24 cellular contexts compared by ENCODE assay signal in the genomic region with DNA sequence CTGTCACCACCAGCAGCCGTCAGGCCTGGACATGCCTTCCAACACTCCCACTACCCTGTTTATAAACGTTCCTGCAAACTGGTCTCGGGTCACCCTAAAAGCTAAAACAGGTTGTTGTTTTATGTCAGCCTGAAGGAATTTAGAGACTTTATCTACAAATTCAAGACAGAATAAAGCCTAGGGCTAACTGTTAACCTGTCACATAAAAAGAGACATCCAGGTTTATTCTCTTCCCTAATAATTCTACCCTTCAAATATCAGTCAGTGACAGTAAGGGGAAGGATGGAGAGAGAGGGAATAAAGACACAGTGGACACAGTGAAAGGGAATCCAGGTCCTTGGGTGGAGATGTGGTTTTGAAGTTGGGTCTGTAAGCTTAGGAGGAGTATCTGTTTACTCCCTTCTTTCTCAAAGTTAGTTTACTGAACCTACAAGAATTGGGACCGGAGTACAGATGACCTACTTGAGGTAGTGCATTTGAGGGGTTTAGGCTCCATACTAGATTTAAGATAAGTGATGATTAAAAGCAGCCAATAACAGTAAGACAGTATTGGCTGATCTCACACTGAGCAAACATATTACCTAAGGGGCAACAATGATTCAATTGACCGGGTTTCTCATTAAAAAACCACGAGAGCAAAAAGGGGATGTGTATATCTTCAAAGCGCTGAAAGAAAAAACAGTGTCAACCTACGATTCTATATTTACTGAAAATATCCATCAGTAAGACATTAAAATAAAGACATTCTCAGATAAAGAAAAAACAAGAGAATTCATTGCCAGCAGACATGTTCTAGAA.
"Had no signal": no experiment of that assay in that cellular context is flagged by ENCODE, and none has a peak within 500 bp of the region (broad histone marks: within the 10 kb centered on the region; RNA-seq: fewer than 3 reads in every experiment).

No MANE protein-coding gene starts in this region.

- H3K4me2 ChIP-seq: neural progenitor cell, smooth muscle cell had no signal

- DNase-seq: dermis blood vessel endothelial cell; effector memory CD4-positive, alpha-beta T cell; esophagus squamous epithelium; foreskin melanocyte; mucosa of descending colon; naive B cell; stimulated activated CD4-positive, alpha-beta T cell treated with anti-CD3 and anti-CD28 coated beads, Interleukin-12 subunit alpha, Interleukin-12 subunit beta, amount 100 ng/mL, for 4 hours; stimulated activated CD4-positive, alpha-beta T cell treated with anti-CD3 and anti-CD28 coated beads, Interleukin-1b, Interleukin-23, amount 100 ng/mL, for 48 hours; stimulated activated CD4-positive, alpha-beta T cell treated with anti-CD3 and anti-CD28 coated beads, Interleukin-4, amount 100 ng/mL, for 1 hour; stimulated activated CD8-positive, alpha-beta memory T cell treated with anti-CD3 and anti-CD28 coated beads, Interleukin-4, amount 100 ng/mL, for 48 hours; stimulated activated naive CD4-positive, alpha-beta T cell; stimulated activated naive CD8-positive, alpha-beta T cell treated with anti-CD3 and anti-CD28 coated beads, Interleukin-15, amount 100 ng/mL, for 72 hours; transverse colon had no signal

- H3K9ac ChIP-seq: neural progenitor cell, parathyroid adenoma had no signal

- H3K36me3 ChIP-seq: esophagus squamous epithelium, neural progenitor cell, suprapubic skin, transverse colon, vagina had no signal

- H3K4me3 ChIP-seq: coronary artery, esophagus squamous epithelium, lung, mucosa of descending colon, neural progenitor cell, smooth muscle cell, suprapubic skin, transverse colon, vagina had no signal

- H3K79me2 ChIP-seq: parathyroid adenoma had no signal

- H3K27ac ChIP-seq: coronary artery, esophagus squamous epithelium, neural progenitor cell, parathyroid adenoma, suprapubic skin, transverse colon, vagina had no signal

- H3K9me3 ChIP-seq: esophagus squamous epithelium, mucosa of descending colon, suprapubic skin, transverse colon, vagina had no signal

- ATAC-seq: mucosa of descending colon; natural killer cell treated with Interleukin-12 subunit alpha and Interleukin-12 subunit beta and Interleukin-15 and Interleukin-18, amount 100 ng/mL, for 72 hours; sciatic nerve; stimulated activated naive CD8-positive, alpha-beta T cell treated with anti-CD3 and anti-CD28 coated beads, Interleukin-15, amount 100 ng/mL, for 72 hours had no signal

- H3K27me3 ChIP-seq: esophagus squamous epithelium, suprapubic skin, transverse colon, vagina had no signal

- H2AFZ ChIP-seq: neural progenitor cell, parathyroid adenoma had no signal

- H3K4me1 ChIP-seq: esophagus squamous epithelium, neural progenitor cell, parathyroid adenoma, suprapubic skin, vagina had no signal

- FAIRE-seq: endothelial cell of umbilical vein, keratinocyte had no signal
